18 cellular contexts compared by ENCODE assay signal in genomic region chr2:122755281-122755780, GRCh38.
"Had no signal": no experiment of that assay in that cellular context is flagged by ENCODE, and none has a peak within 500 bp of the region (broad histone marks: within the 10 kb centered on the region; RNA-seq: fewer than 3 reads in every experiment).

No MANE protein-coding gene starts in this region.

- H3K4me3 Mint-ChIP-seq: activated naive CD8-positive, alpha-beta T cell; activated T-cell treated with anti-CD3 and anti-CD28 coated beads, Interleukin-2, amount 50 U/mL, for 4 hours; nephron; stimulated activated naive CD8-positive, alpha-beta T cell treated with anti-CD3 and anti-CD28 coated beads, Interleukin-15, amount 100 ng/mL, for 72 hours; T-helper 1 cell treated with Interleukin-12 subunit alpha and Interleukin-12 subunit beta and Interleukin-4 antibody, amounts not matched to agents 30 μg/mL and 1 μg/mL, for 36 hours had no signal

- H3K27ac ChIP-seq: breast epithelium, esophagus squamous epithelium, psoas muscle, testis had no signal

- DNase-seq: activated CD4-positive, alpha-beta T cell treated with anti-CD3 and anti-CD28 coated beads, Interleukin-2, amount 50 U/mL, for 4 hours; activated CD4-positive, CD25-positive, alpha-beta regulatory T cell treated with anti-CD3 and anti-CD28 coated beads, Interleukin-2, amount 50 U/mL, for 72 hours; activated effector memory CD4-positive, alpha-beta T cell treated with anti-CD3 and anti-CD28 coated beads, Interleukin-2, amount 50 U/mL, for 16 hours; activated T-cell treated with anti-CD3 and anti-CD28 coated beads, Interleukin-2, amount 50 U/mL, for 4 hours; esophagus squamous epithelium; foreskin melanocyte; head of caudate nucleus; islet precursor cell; left lung; mesenchymal stem cell; psoas muscle; stimulated activated CD4-positive, alpha-beta T cell treated with anti-CD3 and anti-CD28 coated beads, Interleukin-4, amount 100 ng/mL, for 4 hours; stimulated activated naive CD8-positive, alpha-beta T cell treated with anti-CD3 and anti-CD28 coated beads, Interleukin-15, amount 100 ng/mL, for 72 hours; testis had no signal

- H3K27me3 ChIP-seq: breast epithelium, esophagus squamous epithelium, left lung, testis had no signal

- H3K36me3 ChIP-seq: breast epithelium, esophagus squamous epithelium, left lung had no signal

- H3K4me1 Mint-ChIP-seq: stimulated activated naive CD8-positive, alpha-beta T cell treated with anti-CD3 and anti-CD28 coated beads, Interleukin-15, amount 100 ng/mL, for 72 hours had no signal

- H3K4me1 ChIP-seq: breast epithelium, esophagus squamous epithelium, left lung, psoas muscle, testis had no signal

- H3K27ac Mint-ChIP-seq: activated naive CD8-positive, alpha-beta T cell; stimulated activated naive CD8-positive, alpha-beta T cell treated with anti-CD3 and anti-CD28 coated beads, Interleukin-15, amount 100 ng/mL, for 72 hours; T-helper 1 cell treated with Interleukin-12 subunit alpha and Interleukin-12 subunit beta and Interleukin-4 antibody, amounts not matched to agents 30 μg/mL and 1 μg/mL, for 36 hours had no signal

- H3K27me3 Mint-ChIP-seq: activated naive CD8-positive, alpha-beta T cell; stimulated activated naive CD8-positive, alpha-beta T cell treated with anti-CD3 and anti-CD28 coated beads, Interleukin-15, amount 100 ng/mL, for 72 hours had no signal

- H3K36me3 Mint-ChIP-seq: activated naive CD8-positive, alpha-beta T cell had no signal

- H3K9me3 Mint-ChIP-seq: nephron had no signal

- H3K9me3 ChIP-seq: breast epithelium, esophagus squamous epithelium, left lung, psoas muscle, testis had no signal

- ATAC-seq: activated T-cell treated with anti-CD3 and anti-CD28 coated beads, Interleukin-2, amount 50 U/mL, for 4 hours; left lung; psoas muscle; stimulated activated naive CD8-positive, alpha-beta T cell treated with anti-CD3 and anti-CD28 coated beads, Interleukin-15, amount 100 ng/mL, for 72 hours had no signal

- H3K4me3 ChIP-seq: breast epithelium, esophagus squamous epithelium, left lung, psoas muscle, testis had no signal
